ENCODE assay signal across 21 cellular contexts in genomic region chr9:93210324-93210973, GRCh38. TPM values are rescaled to one million over a fixed set of nuclear protein-coding genes. Genes with fewer than 3 reads are reported as not detected.
A peak's percentile ranks its signal among the peaks of the same experiment; 100 is the strongest.
DNase-seq lines count a peak whose midpoint lies in the region; ATAC-seq, FAIRE-seq and TF ChIP-seq lines count a peak whose summit lies in the region.
"Had no signal": no experiment of that assay in that cellular context is flagged by ENCODE, and none has a peak within 500 bp of the region (broad histone marks: within the 10 kb centered on the region; RNA-seq: fewer than 3 reads in every experiment).

No MANE protein-coding gene starts in this region.

- intact Hi-C loops in posterior vena cava (cut with DNase I) = no loop called here
- intact Hi-C loops in kidney (cut with DNase I) = no loop called here

- H4K20me1 ChIP-seq in BLaER1 (peaks cover 6% of the 10 kb centered on the region), hepatocyte (ENCODE audit: insufficient read depth, poor library complexity, severe bottlenecking) (no peaks in the 10 kb centered on the region)

- WGBS in hepatocyte (ENCODE audit: low lambda C conversion rate, missing lambda C conversion rate) = 92% methylated on average over 13 of the region's 15 CpGs

- no peaks in the 10 kb centered on the region for H3K27me3 ChIP-seq in BLaER1
- no peaks in the 10 kb centered on the region for H3K27me3 ChIP-seq in hepatocyte
- H3K27me3 ChIP-seq: SJCRH30 had no signal

- H3K9me3 ChIP-seq in BLaER1 (peaks cover 7% of the 10 kb centered on the region), hepatocyte (ENCODE audit: low read depth) (no peaks in the 10 kb centered on the region), kidney (ENCODE audit: control insufficient read depth in 1 of 2, low read length in 2 of 2) (no peaks in the 10 kb centered on the region)
- H3K9me3 ChIP-seq: SJCRH30 had no signal

- peak overlapping the region; percentile 96 for H3K4me2 ChIP-seq in BLaER1
- no peak overlapping the region for H3K4me2 ChIP-seq in hepatocyte

- H2AFZ ChIP-seq in hepatocyte = no peak overlapping the region
- H2AFZ ChIP-seq: GM23248 had no signal

- TF ChIP-seq CTCF in hepatocyte (IDR thresholded peaks at IDR 0.05; ENCODE audit: poor library complexity) (no peak), kidney (IDR thresholded peaks at IDR 0.05; ENCODE audit: borderline replicate concordance, extremely low read depth, insufficient read depth) (no peak)

- no peaks in the 10 kb centered on the region for H3K79me2 ChIP-seq in hepatocyte

- FAIRE-seq in kidney (lab: Jason Lieb, UNC) = no peak
- FAIRE-seq: GM12878, GM19239, RCC 7860 had no signal

- H3K9ac ChIP-seq in BLaER1 = no peak overlapping the region
- no peak overlapping the region for H3K9ac ChIP-seq in kidney (ENCODE audit: low read length in 2 of 2)
- H3K9ac ChIP-seq: GM23248 had no signal

- peaks cover 57% of the 10 kb centered on the region for H3K4me1 ChIP-seq in BLaER1
- peaks cover 21% of the 10 kb centered on the region for H3K4me1 ChIP-seq in hepatocyte (ENCODE audit: insufficient read depth)
- H3K4me1 ChIP-seq in kidney (ENCODE audit: control insufficient read depth in 1 of 2, insufficient read depth in 1 of 2, low read depth in 1 of 2, low read length in 2 of 2) = peaks cover 0 to 3% of the 10 kb centered on the region in 2 donors
- H3K4me1 ChIP-seq: SJCRH30 had no signal

- peak; percentile 30 for DNase-seq in COLO668 (lab: John Stamatoyannopoulos, UW; ENCODE audit: unreplicated experiment)
- DNase-seq in hepatocyte (ENCODE audit: low spot score) = peak; percentile 44
- peak; percentile 72 for DNase-seq in posterior vena cava (ENCODE audit: low spot score)
- DNase-seq in SHP77 (lab: John Stamatoyannopoulos, UW) = no peak
- DNase-seq in kidney = no peak
- DNase-seq: C1 segment of cervical spinal cord, GM23248, Karpas-422, MM.1S, NCI-H1105, NCI-H1694 treated with DMSO at 0.1 percent for 48 hours, NCI-H2171, NCI-H446 treated with DMSO at 0.1 percent for 48 hours, NCI-H748 treated with DMSO at 0.1 percent for 48 hours, SJCRH30 had no signal

- H3K27ac ChIP-seq in BLaER1 (no peak overlapping the region), hepatocyte (peak overlapping the region; percentile 93), kidney (ENCODE audit: low read depth in 2 of 2, low read length in 2 of 2) (no peak overlapping the region)
- H3K27ac ChIP-seq: GM23248, SJCRH30 had no signal

- no peak for ATAC-seq in GM19351 (IDR thresholded peaks at IDR 0.05; ENCODE audit: unreplicated experiment)
- ATAC-seq: GM12878, HCT116 had no signal

- H3K36me3 ChIP-seq in BLaER1 = peaks cover 5% of the 10 kb centered on the region; the same call in 1 of the 2 replicates
- H3K36me3 ChIP-seq in hepatocyte (replicated peaks; ENCODE audit: insufficient read depth, low read depth) = no peaks in the 10 kb centered on the region
- no peaks in the 10 kb centered on the region for H3K36me3 ChIP-seq in kidney (ENCODE audit: control insufficient read depth in 1 of 2, insufficient read depth in 2 of 2, low read length in 2 of 2)
- H3K36me3 ChIP-seq: SJCRH30 had no signal

- no peaks in the 10 kb centered on the region for H3K9me2 ChIP-seq in hepatocyte (replicated peaks; ENCODE audit: insufficient read depth)

- H3K4me3 ChIP-seq in BLaER1 (no peak overlapping the region), hepatocyte (no peak overlapping the region), kidney (ENCODE audit: low read length in 2 of 2) (no peak overlapping the region)
- H3K4me3 ChIP-seq: GM12878, GM23248, SJCRH30 had no signal

RNA-seq across cellular contexts. Expression of gene WNK2, which starts 26.5 kb away (rescaled TPM):
- total RNA-seq in hepatocyte = 6.2 and 8.9 TPM in 2 replicates
- 13.5 and 19.9 TPM in 2 replicates for polyA plus RNA-seq in hepatocyte
- total RNA-seq in posterior vena cava = 10 to 100 TPM; 34.8 to 39.5 TPM
- total RNA-seq in kidney = 4.8 TPM
- polyA plus RNA-seq in kidney (ENCODE audit: insufficient read depth, low read depth, low replicate concordance) = 1.5 TPM
- total RNA-seq: GM23248, SJCRH30 had no signal
- polyA plus RNA-seq: GM12878, GM23248 had no signal

Comparison
In these comparisons a context has a peak if more than half of its experiments do, and no peak if none do; other contexts are left out.
1. DNase-seq: peak in COLO668 (single experiment), hepatocyte (single experiment) and posterior vena cava (single experiment); none in SHP77 (0 of 2) and kidney (single experiment).